ENCODE assay signal across 8 cellular contexts in the genomic region with DNA sequence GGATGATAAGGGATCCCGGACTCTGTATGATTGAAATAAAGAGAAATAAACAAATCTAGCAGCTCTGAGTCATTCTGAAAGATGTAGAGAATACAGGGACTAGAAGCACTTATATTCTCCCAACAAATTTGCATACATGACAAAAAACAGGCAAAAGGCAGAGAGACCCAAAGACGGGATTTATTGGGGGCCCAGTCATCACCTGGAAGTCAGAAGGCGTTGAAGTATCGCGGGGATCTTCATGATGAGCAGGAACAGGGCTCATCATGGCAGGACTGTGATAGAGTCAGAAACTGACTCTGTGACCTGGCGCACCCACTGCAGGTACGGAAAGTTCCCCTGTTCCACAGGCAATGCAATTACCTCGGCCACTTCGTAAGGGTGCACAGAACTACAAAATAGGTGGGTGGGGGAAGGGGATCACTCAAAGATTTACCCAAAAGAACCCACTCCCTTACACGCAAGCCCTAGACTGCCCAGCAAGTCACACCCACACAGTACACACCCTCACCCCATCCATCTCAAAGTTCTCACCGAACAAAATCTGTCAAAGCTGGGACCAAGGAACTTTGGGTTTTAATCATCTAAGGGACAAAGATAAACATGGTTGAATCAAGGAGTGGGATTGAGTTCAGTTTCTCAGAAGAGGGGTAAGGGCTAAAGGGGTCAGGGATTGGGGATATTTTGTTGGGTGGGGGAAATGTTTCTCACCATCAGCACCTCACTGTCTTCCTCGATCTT. TPM values are rescaled to one million over a fixed set of nuclear protein-coding genes. Genes with fewer than 3 reads are reported as not detected.
DNase-seq lines count a peak whose midpoint lies in the region; FAIRE-seq and TF ChIP-seq lines count a peak whose summit lies in the region.

No MANE protein-coding gene starts in this region.

- DNase-seq in activated effector memory CD4-positive, alpha-beta T cell treated with anti-CD3 and anti-CD28 coated beads, Interleukin-2, amount 50 U/mL, for 16 hours, result peak; percentile 73
- DNase-seq in activated effector memory CD4-positive, alpha-beta T cell treated with Interleukin-2 at 50 U/mL for 16 hours, result no peak
- DNase-seq in activated naive CD4-positive, alpha-beta T cell treated with anti-CD3 and anti-CD28 coated beads for 36 hours, result peak; percentile 77
- DNase-seq in kidney, result no peak
- no peak for DNase-seq in tibial nerve (ENCODE audit: low spot score in 2 of 2)
- DNase-seq in NCI-H2227 (lab: John Stamatoyannopoulos, UW; ENCODE audit: unreplicated experiment), result no peak
- DNase-seq in DMS53 treated with DMSO at 0.1 percent for 48 hours (lab: John Stamatoyannopoulos, UW; ENCODE audit: unreplicated experiment), result no peak
- no peak for DNase-seq in NOMO-1 treated with dmso at 0.1 percent for 144 hours (lab: John Stamatoyannopoulos, UW; ENCODE audit: unreplicated experiment)

- H3K27me3 Mint-ChIP-seq in activated naive CD4-positive, alpha-beta T cell treated with anti-CD3 and anti-CD28 coated beads for 36 hours (ENCODE audit: low read depth), result no peaks in the 10 kb centered on the region

- H3K4me1 Mint-ChIP-seq in activated naive CD4-positive, alpha-beta T cell treated with anti-CD3 and anti-CD28 coated beads for 36 hours (ENCODE audit: low read depth), result peaks cover 74% of the 10 kb centered on the region

- peak overlapping the region in 1 of 2 donors; percentile 85 for H3K4me3 ChIP-seq in kidney (ENCODE audit: low read length in 2 of 2)
- H3K4me3 ChIP-seq in tibial nerve, result peak overlapping the region; percentile 64 to 84 (median 77)

- H3K27ac Mint-ChIP-seq in activated naive CD4-positive, alpha-beta T cell treated with anti-CD3 and anti-CD28 coated beads for 36 hours, result peak overlapping the region; percentile 99

- no peak for TF ChIP-seq EP300 in tibial nerve (IDR thresholded peaks at IDR 0.05)

- H3K4me1 ChIP-seq in kidney (ENCODE audit: control insufficient read depth in 1 of 2, insufficient read depth in 1 of 2, low read depth in 1 of 2, low read length in 2 of 2) (peaks cover 5 to 32% of the 10 kb centered on the region in 2 donors), tibial nerve (peaks cover 0 to 79% (median 32%) of the 10 kb centered on the region in 4 donors)

- H3K36me3 ChIP-seq in kidney (ENCODE audit: control insufficient read depth in 1 of 2, insufficient read depth in 2 of 2, low read length in 2 of 2) (peaks cover 22 to 26% of the 10 kb centered on the region in 2 donors), tibial nerve (peaks cover 0 to 44% (median 16%) of the 10 kb centered on the region in 3 donors)

- intact Hi-C loops in activated naive CD4-positive, alpha-beta T cell treated with anti-CD3 and anti-CD28 coated beads for 36 hours (cut with micrococcal nuclease), result loop anchor here (2.0 to 5.0 kb wide), 3 partner anchors 14 to 821 kb away; a partner anchor contains a TSS
- intact Hi-C loops in kidney (cut with DNase I), result no loop called here

- H3K27me3 ChIP-seq in tibial nerve, result no peaks in the 10 kb centered on the region

- H3K36me3 Mint-ChIP-seq in activated naive CD4-positive, alpha-beta T cell treated with anti-CD3 and anti-CD28 coated beads for 36 hours (ENCODE audit: low read depth), result peaks cover 22% of the 10 kb centered on the region

- H3K27ac ChIP-seq in kidney (ENCODE audit: low read depth in 2 of 2, low read length in 2 of 2) (no peak overlapping the region), tibial nerve (peak overlapping the region in 3 of 4 donors; percentile 92 to 98 (median 97))

- no peak for TF ChIP-seq CTCF in kidney (IDR thresholded peaks at IDR 0.05; ENCODE audit: borderline replicate concordance, extremely low read depth, insufficient read depth)
- no peak for TF ChIP-seq CTCF in tibial nerve (IDR thresholded peaks at IDR 0.05)

- no peaks in the 10 kb centered on the region for H3K9me3 ChIP-seq in kidney (ENCODE audit: control insufficient read depth in 1 of 2, low read length in 2 of 2)
- no peaks in the 10 kb centered on the region for H3K9me3 ChIP-seq in tibial nerve

- no peak for TF ChIP-seq POLR2A in tibial nerve (IDR thresholded peaks at IDR 0.05)

- peak overlapping the region; percentile 4 to 75 for H3K9ac ChIP-seq in kidney (ENCODE audit: low read length in 2 of 2)

- H3K9me3 Mint-ChIP-seq in activated naive CD4-positive, alpha-beta T cell treated with anti-CD3 and anti-CD28 coated beads for 36 hours, result no peaks in the 10 kb centered on the region

- no peak for FAIRE-seq in kidney (lab: Jason Lieb, UNC)

- CTCF ChIA-PET in activated naive CD4-positive, alpha-beta T cell treated with anti-CD3 and anti-CD28 coated beads for 36 hours (lab: Charles Lee), result interaction anchor here (0.6 to 2.0 kb wide), 3 partner anchors 10 to 104 kb away, joined by 3 to 6 read pairs (median 4); no protein-coding TSS in a partner anchor

- WGBS in tibial nerve, 2 donors, result 43 to 47% methylated on average over 12 of the region's 12 CpGs

- peak overlapping the region; percentile 92 for H3K4me3 Mint-ChIP-seq in activated naive CD4-positive, alpha-beta T cell treated with anti-CD3 and anti-CD28 coated beads for 36 hours

RNA-seq across cellular contexts. Expression of a gene that starts 1.4 kb away (rescaled TPM):
- 100 to 1,000 TPM; 163 to 181 TPM for total RNA-seq in activated naive CD4-positive, alpha-beta T cell treated with anti-CD3 and anti-CD28 coated beads for 36 hours
- total RNA-seq in kidney (163 TPM), tibial nerve (100 to 1,000 TPM; 110 to 161 (median 154) TPM)
- 433 TPM for polyA plus RNA-seq in kidney (ENCODE audit: insufficient read depth, low read depth, low replicate concordance)

RNA-seq across cellular contexts. Expression of a gene that starts 3.3 kb away (rescaled TPM):
- 10 to 100 TPM; 35.1 to 42.2 TPM for total RNA-seq in activated naive CD4-positive, alpha-beta T cell treated with anti-CD3 and anti-CD28 coated beads for 36 hours
- 17.8 TPM for total RNA-seq in kidney
- 2.7 TPM for polyA plus RNA-seq in kidney (ENCODE audit: insufficient read depth, low read depth, low replicate concordance)
- total RNA-seq in tibial nerve, result 10 to 100 TPM; 13.0 to 29.7 (median 19.2) TPM

RNA-seq across cellular contexts. Expression of a gene that starts 5.7 kb away (rescaled TPM):
- total RNA-seq in activated naive CD4-positive, alpha-beta T cell treated with anti-CD3 and anti-CD28 coated beads for 36 hours, result 10 to 100 TPM; 31.0 to 32.3 TPM
- total RNA-seq in kidney, result 63.8 TPM
- 87.6 TPM for polyA plus RNA-seq in kidney (ENCODE audit: insufficient read depth, low read depth, low replicate concordance)
- total RNA-seq in tibial nerve, result 100 to 1,000 TPM in 1 of 4 donors, 10 to 100 TPM in 3; 63.3 to 101 (median 83.3) TPM

RNA-seq across cellular contexts. Expression of a gene that starts 24.9 kb away (rescaled TPM):
- total RNA-seq in activated naive CD4-positive, alpha-beta T cell treated with anti-CD3 and anti-CD28 coated beads for 36 hours, result 100 to 1,000 TPM; 107 TPM
- total RNA-seq in kidney (2.3 TPM), tibial nerve (1 to 10 TPM in 3 of 4 donors, under 1 TPM in 1; 0.42 to 3.6 (median 2.1) TPM)
- polyA plus RNA-seq in kidney (ENCODE audit: insufficient read depth, low read depth, low replicate concordance), result not detected

RNA-seq across cellular contexts. Expression of a gene that starts 37.8 kb away (rescaled TPM):
- total RNA-seq in activated naive CD4-positive, alpha-beta T cell treated with anti-CD3 and anti-CD28 coated beads for 36 hours, result 1 to 10 TPM; 5.0 to 6.5 TPM
- 11.5 TPM for total RNA-seq in kidney
- 6.4 TPM for polyA plus RNA-seq in kidney (ENCODE audit: insufficient read depth, low read depth, low replicate concordance)
- total RNA-seq in tibial nerve, result 1 to 10 TPM; 3.1 to 3.7 (median 3.4) TPM

Comparison
In these comparisons a context has a peak if more than half of its experiments do, and no peak if none do; other contexts are left out.
1. DNase-seq: peak in activated effector memory CD4-positive, alpha-beta T cell treated with anti-CD3 and anti-CD28 coated beads, Interleukin-2, amount 50 U/mL, for 16 hours (single experiment) and activated naive CD4-positive, alpha-beta T cell treated with anti-CD3 and anti-CD28 coated beads for 36 hours (single experiment); none in activated effector memory CD4-positive, alpha-beta T cell treated with Interleukin-2 at 50 U/mL for 16 hours (single experiment), kidney (single experiment), tibial nerve (0 of 2), NCI-H2227 (single experiment), DMS53 treated with DMSO at 0.1 percent for 48 hours (single experiment) and NOMO-1 treated with dmso at 0.1 percent for 144 hours (single experiment).
2. H3K27ac ChIP-seq: peak in tibial nerve (3 of 4); none in kidney (0 of 2).